Comparison of ENCODE assay signal across 35 cellular contexts in the genomic region with DNA sequence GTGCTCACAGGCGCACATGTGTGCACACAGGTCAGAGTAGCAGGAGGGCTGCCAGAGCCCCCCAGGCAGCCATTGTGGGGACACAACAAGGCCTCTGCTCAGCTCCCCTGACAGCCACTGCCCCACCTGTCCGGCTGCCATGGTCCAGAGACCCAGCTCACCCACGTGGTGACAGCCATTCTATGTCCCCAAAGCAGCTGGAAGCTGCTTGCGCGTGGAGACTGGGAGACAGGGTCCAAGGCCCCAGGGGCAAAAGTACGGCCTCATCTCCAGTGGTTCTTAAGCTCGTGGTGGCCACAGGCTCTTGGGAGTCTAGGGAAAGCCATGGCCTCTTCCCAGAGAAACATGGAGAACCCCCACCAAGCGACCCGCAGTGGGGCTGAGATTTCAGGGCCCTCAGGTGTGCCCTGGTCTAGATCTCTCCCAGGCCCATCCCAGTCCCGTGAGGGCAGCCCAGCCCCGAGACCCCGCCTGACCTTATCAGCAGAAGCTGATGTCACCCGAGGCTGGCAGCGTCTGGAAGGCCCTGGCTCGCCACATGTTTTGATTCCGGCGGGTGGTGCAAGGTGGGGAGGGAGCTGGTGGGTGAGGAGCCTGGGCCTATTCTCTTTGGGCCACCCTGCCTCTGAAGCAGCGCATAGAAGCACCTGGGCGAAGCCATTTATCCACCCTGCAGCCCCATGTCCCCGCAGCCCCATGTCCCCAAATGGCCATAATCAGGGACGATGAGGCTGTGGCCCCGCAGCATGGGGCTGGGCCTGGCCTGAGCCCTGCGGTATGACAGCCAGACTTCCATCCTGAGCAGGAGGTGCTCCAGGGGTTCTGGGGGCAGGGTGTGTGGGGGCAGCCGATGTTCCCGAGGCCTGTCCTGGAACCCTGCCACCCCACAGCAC. TPM values are rescaled to one million over a fixed set of nuclear protein-coding genes. Genes with fewer than 3 reads are reported as not detected.
DNase-seq lines count a peak whose midpoint lies in the region; ATAC-seq, FAIRE-seq and TF ChIP-seq lines count a peak whose summit lies in the region.
"Had no signal": no experiment of that assay in that cellular context is flagged by ENCODE, and none has a peak within 500 bp of the region (broad histone marks: within the 10 kb centered on the region; RNA-seq: fewer than 3 reads in every experiment).

No MANE protein-coding gene starts in this region.

- H3K27me3 Mint-ChIP-seq in glutamatergic neuron (ENCODE audit: unreplicated experiment) = peaks cover 10% of the 10 kb centered on the region
- H3K27me3 Mint-ChIP-seq: activated B cell treated with CpG ODN at 0.5 μM for 24 hours had no signal

- H3K79me2 ChIP-seq in H1 (ENCODE audit: control insufficient read depth in 1 of 2, insufficient read depth in 2 of 2, low read length in 2 of 2) = no peaks in the 10 kb centered on the region

- peaks cover 14% of the 10 kb centered on the region for H3K36me3 Mint-ChIP-seq in glutamatergic neuron (ENCODE audit: unreplicated experiment)

- no peak overlapping the region for H3K4me2 ChIP-seq in H1 (ENCODE audit: insufficient read depth in 1 of 2, low read depth in 2 of 2, low read length in 2 of 2)
- no peak overlapping the region for H3K4me2 ChIP-seq in neuronal stem cell (ENCODE audit: insufficient read depth, low read length, poor library complexity, severe bottlenecking)

- no peak for TF ChIP-seq RAD21 in H1 (IDR thresholded peaks at IDR 0.05 in 1 of 2, conservative IDR thresholded peaks at IDR 0.05 in 1 of 2; ENCODE audit: low read depth in 2 of 2, low read length in 2 of 2)

- H2AFZ ChIP-seq in H1 (ENCODE audit: low read length) (no peak overlapping the region), neuronal stem cell (ENCODE audit: low read length) (no peak overlapping the region)

- H2AK5ac ChIP-seq in H1 (ENCODE audit: low read depth, low read length) (no peak overlapping the region), neuronal stem cell (ENCODE audit: low read depth, low read length) (no peak overlapping the region)

- peak overlapping the region; percentile 13; the same call in 1 of the 2 replicates for H2BK5ac ChIP-seq in H1 (ENCODE audit: low read depth, low read length)
- H2BK5ac ChIP-seq in neuronal stem cell (ENCODE audit: low read length) = no peak overlapping the region

- intact Hi-C loops in ovary (cut with DNase I) = loop anchor here in 3 of 4 donors (2.0 to 10.0 kb wide), 3 partner anchors 25 to 97 kb away; a partner anchor contains a TSS

- H3K18ac ChIP-seq in H1 (ENCODE audit: extremely low read depth, low read length) (no peak overlapping the region), neuronal stem cell (ENCODE audit: low read length) (no peak overlapping the region)

- H3K27ac ChIP-seq in H1 (ENCODE audit: low read depth, low read length) (no peak overlapping the region), neuronal stem cell (replicated peaks; ENCODE audit: low read length) (no peak overlapping the region), ovary (no peak overlapping the region)
- H3K27ac ChIP-seq: dorsolateral prefrontal cortex, epithelial cell of prostate, pancreas, right lobe of liver, RWPE1 had no signal

- H2BK120ac ChIP-seq in H1 (replicated peaks; ENCODE audit: low read depth, low read length) (no peak overlapping the region), neuronal stem cell (ENCODE audit: low read depth, low read length) (no peak overlapping the region)

- H3K4me3 Mint-ChIP-seq in glutamatergic neuron (ENCODE audit: unreplicated experiment) = no peak overlapping the region
- H3K4me3 Mint-ChIP-seq: activated B cell treated with CpG ODN at 0.5 μM for 24 hours; activated T-cell treated with anti-CD3 and anti-CD28 coated beads, Interleukin-2, amount 50 U/mL, for 4 hours; CD4-positive, alpha-beta T cell had no signal

- H3K27me3 ChIP-seq in H1 (replicated peaks in 1 of 4; ENCODE audit: control insufficient read depth in 3 of 4, extremely low read depth in 1 of 4, insufficient read depth in 3 of 4, low read length in 3 of 4) (no peaks in the 10 kb centered on the region), neuronal stem cell (ENCODE audit: control insufficient read depth in 3 of 3, insufficient read depth in 3 of 3, low read depth in 1 of 3, low read length in 3 of 3) (peaks cover 0 to 8% (median 0%) of the 10 kb centered on the region in 3 experiments), ovary (no peaks in the 10 kb centered on the region)
- H3K27me3 ChIP-seq: right lobe of liver had no signal

- CTCF ChIA-PET in H1 (lab: Charles Lee; ENCODE audit: partially characterized antibody) = interaction anchor here (0.6 to 8.0 kb wide), 3 partner anchors 17 to 157 kb away, joined by 3 to 58 read pairs (median 3); no protein-coding TSS in a partner anchor

- H3K56ac ChIP-seq in H1 (replicated peaks; ENCODE audit: insufficient read length, low read depth, low read length) = no peak overlapping the region

- H3K14ac ChIP-seq in H1 (ENCODE audit: insufficient read length) (no peak overlapping the region), neuronal stem cell (ENCODE audit: low read length) (no peak overlapping the region)

- H3K36me3 ChIP-seq in H1 (ENCODE audit: control insufficient read depth in 2 of 4, insufficient read depth in 4 of 4, low read length in 3 of 4) (no peaks in the 10 kb centered on the region; a peak in 1 of 8 replicates), neuronal stem cell (replicated peaks in 1 of 2; ENCODE audit: control insufficient read depth in 2 of 2, insufficient read depth in 2 of 2, low read length in 2 of 2) (no peaks in the 10 kb centered on the region), ovary (no peaks in the 10 kb centered on the region)
- H3K36me3 ChIP-seq: pancreas, right lobe of liver had no signal

- H3K4me1 Mint-ChIP-seq in glutamatergic neuron (ENCODE audit: low read depth, unreplicated experiment) = peaks cover 2% of the 10 kb centered on the region
- H3K4me1 Mint-ChIP-seq: activated B cell treated with CpG ODN at 0.5 μM for 24 hours had no signal

- H3K9me3 Mint-ChIP-seq in glutamatergic neuron (ENCODE audit: unreplicated experiment) = peaks cover 10% of the 10 kb centered on the region
- H3K9me3 Mint-ChIP-seq: activated B cell treated with CpG ODN at 0.5 μM for 24 hours; activated T-cell treated with anti-CD3 and anti-CD28 coated beads, Interleukin-2, amount 50 U/mL, for 4 hours; CD4-positive, alpha-beta T cell had no signal

- H4K91ac ChIP-seq in H1 (replicated peaks; ENCODE audit: insufficient read length, low read length) (peak overlapping the region; percentile 42), neuronal stem cell (ENCODE audit: low read depth, low read length, poor library complexity) (no peak overlapping the region)

- H3K79me1 ChIP-seq in H1 (ENCODE audit: low read depth, low read length) (no peaks in the 10 kb centered on the region), neuronal stem cell (ENCODE audit: low read depth, low read length) (peaks cover 3% of the 10 kb centered on the region)

- no peak overlapping the region for H2BK20ac ChIP-seq in H1 (ENCODE audit: low read length)

- no peak for ATAC-seq in HG02938 (IDR thresholded peaks at IDR 0.05; ENCODE audit: unreplicated experiment)
- ATAC-seq: activated T-cell treated with anti-CD3 and anti-CD28 coated beads, Interleukin-2, amount 50 U/mL, for 4 hours; HCT116; pancreas; right lobe of liver had no signal

- TF ChIP-seq EP300 in H1 (IDR thresholded peaks at IDR 0.05; ENCODE audit: borderline replicate concordance in 1 of 2, low read depth in 2 of 2, low read length in 2 of 2) (no peak), ovary (IDR thresholded peaks at IDR 0.05) (no peak)

- H3K9ac ChIP-seq in H1 (replicated peaks in 1 of 4; ENCODE audit: extremely low read depth in 1 of 4, low read depth in 3 of 4, low read length in 3 of 4) = no peak overlapping the region
- H3K9ac ChIP-seq in neuronal stem cell (ENCODE audit: low read depth, low read length, poor library complexity) = peak overlapping the region; percentile 21

- H2BK12ac ChIP-seq in H1 (ENCODE audit: low read depth, low read length) = no peak overlapping the region
- peak overlapping the region; percentile 22 for H2BK12ac ChIP-seq in neuronal stem cell (ENCODE audit: low read length)

- FAIRE-seq in H1 (lab: Jason Lieb, UNC) = no peak
- FAIRE-seq: GM18507, pancreas had no signal

- H3K4me3 ChIP-seq in H1 (ENCODE audit: extremely low read depth in 1 of 4, insufficient read depth in 2 of 4, low read depth in 3 of 4, low read length in 4 of 4) (no peak overlapping the region), neuronal stem cell (ENCODE audit: low read length in 2 of 2) (no peak overlapping the region), ovary (no peak overlapping the region)
- H3K4me3 ChIP-seq: dorsolateral prefrontal cortex, pancreas, right lobe of liver had no signal

- H3K9me3 ChIP-seq in H1 (ENCODE audit: insufficient read depth in 2 of 2, low read depth in 1 of 2, low read length in 1 of 2) (peaks cover 10 to 14% of the 10 kb centered on the region in 2 experiments), neuronal stem cell (replicated peaks in 1 of 2; ENCODE audit: control insufficient read depth in 2 of 2, insufficient read depth in 1 of 2, low read depth in 1 of 2, low read length in 2 of 2) (peaks cover 0 to 10% of the 10 kb centered on the region in 2 donors), ovary (no peaks in the 10 kb centered on the region)
- H3K9me3 ChIP-seq: pancreas, right lobe of liver had no signal

- TF ChIP-seq CTCF in H1 (IDR thresholded peaks at IDR 0.05; ENCODE audit: control extremely low read depth in 1 of 3, insufficient read depth in 1 of 3, low read depth in 1 of 3, low read length in 3 of 3) (no peak), glutamatergic neuron (IDR thresholded peaks at IDR 0.05; ENCODE audit: partially characterized antibody, unreplicated experiment) (no peak), ovary (IDR thresholded peaks at IDR 0.05) (no peak)

- no peak for TF ChIP-seq POLR2A in H1 (IDR thresholded peaks at IDR 0.05; ENCODE audit: control extremely low read depth in 1 of 2, low read depth in 2 of 2, low read length in 2 of 2)
- no peak for TF ChIP-seq POLR2A in ovary (IDR thresholded peaks at IDR 0.05)

- H4K5ac ChIP-seq in H1 (ENCODE audit: insufficient read length, low read depth, low read length) = no peak overlapping the region

- H3K4ac ChIP-seq in H1 (replicated peaks; ENCODE audit: insufficient read length, low read depth, low read length) (no peak overlapping the region), neuronal stem cell (ENCODE audit: low read length) (no peak overlapping the region)

- POLR2A ChIA-PET in H1 (lab: Charles Lee; ENCODE audit: partially characterized antibody) = no interaction called here

- H3K27ac Mint-ChIP-seq in glutamatergic neuron (ENCODE audit: unreplicated experiment) = no peak overlapping the region
- H3K27ac Mint-ChIP-seq: activated B cell treated with CpG ODN at 0.5 μM for 24 hours; CD4-positive, alpha-beta T cell had no signal

- H2BK15ac ChIP-seq in H1 (ENCODE audit: low read length) (no peak overlapping the region), neuronal stem cell (ENCODE audit: low read length) (no peak overlapping the region)

- no peak overlapping the region for H4K8ac ChIP-seq in H1 (ENCODE audit: extremely low read depth, insufficient read depth, low read length)
- no peak overlapping the region for H4K8ac ChIP-seq in neuronal stem cell (ENCODE audit: low read depth, low read length)

- peak; percentile 2 for DNase-seq in stimulated activated CD4-positive, alpha-beta T cell treated with anti-CD3 and anti-CD28 coated beads, Interleukin-4, amount 100 ng/mL, for 24 hours
- no peak for DNase-seq in stimulated activated CD4-positive, alpha-beta T cell treated with anti-CD3 and anti-CD28 coated beads, Interleukin-2, amount 100 ng/mL, for 48 hours
- DNase-seq in H1 (ENCODE audit: low read depth in 1 of 2, low spot score in 2 of 2) (no peak), neuronal stem cell (ENCODE audit: low spot score) (no peak), glutamatergic neuron (no peak), ovary (no peak)
- DNase-seq: activated B cell treated with CpG ODN at 0.5 μM for 24 hours; activated CD4-positive, alpha-beta T cell treated with anti-CD3 and anti-CD28 coated beads, Interleukin-2, amount 50 U/mL, for 48 hours; activated naive CD4-positive, alpha-beta T cell treated with anti-CD3 and anti-CD28 coated beads, Interleukin-2, amount 50 U/mL, for 16 hours; activated T-cell treated with anti-CD3 and anti-CD28 coated beads, Interleukin-2, amount 50 U/mL, for 4 hours; caudate nucleus; DMS 273 treated with DMSO at 0.1 percent for 48 hours; hippocampal formation; islet precursor cell; KG1; NCI-H1694; NCI-H2171 treated with DMSO at 0.1 percent for 48 hours; NCI-H526; stimulated activated CD4-positive, alpha-beta T cell treated with anti-CD3 and anti-CD28 coated beads, Interleukin-15, amount 100 ng/mL, for 24 hours; T1000 had no signal

- H3K4me1 ChIP-seq in H1 (replicated peaks in 1 of 4; ENCODE audit: control insufficient read depth in 3 of 4, insufficient read depth in 4 of 4, low read length in 3 of 4) (peaks cover 0 to 8% (median 3%) of the 10 kb centered on the region in 4 experiments; a peak in 4 of 7 replicates), neuronal stem cell (ENCODE audit: control insufficient read depth in 2 of 2, insufficient read depth in 1 of 2, low read depth in 1 of 2, low read length in 2 of 2) (no peaks in the 10 kb centered on the region), ovary (ENCODE audit: insufficient read depth) (peaks cover 4% of the 10 kb centered on the region)
- H3K4me1 ChIP-seq: pancreas, right lobe of liver had no signal

- WGBS in H1 (ENCODE audit: extremely low coverage in 1 of 2, insufficient coverage in 1 of 2, insufficient read length in 1 of 2, insufficient replicate concordance in 2 of 2, low coverage in 1 of 2, low lambda C conversion rate in 2 of 2, missing lambda C conversion rate in 1 of 2), 2 experiments = 83% methylated on average over 25 of the region's 25 CpGs; no CpG with 5 or more reads in 1 of the 2 experiments
- no CpG with 5 or more reads among the region's 25 CpGs for WGBS in neuronal stem cell (ENCODE audit: extremely low coverage in 2 of 2, insufficient read length in 2 of 2, insufficient replicate concordance in 1 of 2), 2 donors
- WGBS in ovary, 3 donors = 80 to 84% (median 83%) methylated on average over 23 to 25 of the region's 25 CpGs

- H3K23me2 ChIP-seq in H1 (ENCODE audit: low read depth, low read length) = peaks cover 4% of the 10 kb centered on the region; the same call in 1 of the 2 replicates

- no peaks in the 10 kb centered on the region for H4K20me1 ChIP-seq in H1 (replicated peaks in 1 of 2; ENCODE audit: control insufficient read depth in 1 of 2, insufficient read depth in 2 of 2, low read length in 2 of 2)

- H3K23ac ChIP-seq in H1 (ENCODE audit: insufficient read length) (no peak overlapping the region), neuronal stem cell (ENCODE audit: low read depth, low read length, poor library complexity) (peak overlapping the region; percentile 3)

RNA-seq across cellular contexts. Expression of a gene that starts 31.7 kb away (rescaled TPM):
- 1.3 and 1.6 TPM in 2 replicates for total RNA-seq in H1 (2021; fragmentation: NEBNext Ultra II Directional; extraction: Animal tissue kit (Norgen Biotek cat#: 25700))
- 2.1 and 2.2 TPM in 2 replicates for polyA plus RNA-seq in H1 (2011; rRNA removed)
- polyA plus RNA-seq in H1 (2011; cell fraction: cytosol; rRNA removed) = 2.5 TPM
- 3.9 TPM for polyA plus RNA-seq in H1 (2011; cell fraction: nucleus; rRNA removed)
- 1.2 to 1.5 TPM (median 1.4 TPM) in 4 replicates for polyA plus RNA-seq in H1 (2012, experiment 1 of 2)
- 0.66 TPM for polyA plus RNA-seq in H1 (2012, experiment 2 of 2)
- 0.06 TPM for polyA plus RNA-seq in H1 (2013, experiment 1 of 2)
- polyA plus RNA-seq in H1 (2013, experiment 2 of 2) = 0.07 TPM
- polyA minus RNA-seq in H1 (2011; rRNA and poly(A)+ RNA removed) = 0.71 and 1.6 TPM in 2 replicates
- 0.95 TPM for polyA minus RNA-seq in H1 (2011; cell fraction: cytosol; rRNA and poly(A)+ RNA removed)
- 1.00 TPM for polyA minus RNA-seq in H1 (2011; cell fraction: nucleus; rRNA and poly(A)+ RNA removed)
- polyA plus RNA-seq in neuronal stem cell (2013, experiment 1 of 2) = 0.03 TPM
- polyA plus RNA-seq in neuronal stem cell (2013, experiment 2 of 2) = not detected
- not detected for total RNA-seq in glutamatergic neuron (ENCODE audit: unreplicated experiment)
- not detected for total RNA-seq in ovary
- polyA plus RNA-seq in ovary = not detected
- total RNA-seq: activated B cell treated with CpG ODN at 0.5 μM for 24 hours; activated T-cell treated with anti-CD3 and anti-CD28 coated beads, Interleukin-2, amount 50 U/mL, for 4 hours; aorta; CD4-positive, alpha-beta T cell; dorsolateral prefrontal cortex; fibroblast of villous mesenchyme; G401; HT1080; pancreas; right lobe of liver; subcutaneous adipose tissue; urinary bladder had no signal
- polyA plus RNA-seq: aorta, urinary bladder had no signal

RNA-seq across cellular contexts. Expression of a gene that starts 46.1 kb away (rescaled TPM):
- not detected in 2 replicates for total RNA-seq in H1 (2021; fragmentation: NEBNext Ultra II Directional; extraction: Animal tissue kit (Norgen Biotek cat#: 25700))
- 0.19 TPM in 1 of 2 replicates, not detected in the other for polyA plus RNA-seq in H1 (2011; rRNA removed)
- polyA plus RNA-seq in H1 (2011; cell fraction: cytosol; rRNA removed) = not detected
- polyA plus RNA-seq in H1 (2011; cell fraction: nucleus; rRNA removed) = not detected
- polyA plus RNA-seq in H1 (2012, experiment 1 of 2) = not detected in 4 replicates
- not detected for polyA plus RNA-seq in H1 (2012, experiment 2 of 2)
- polyA plus RNA-seq in H1 (2013, experiment 1 of 2) = not detected
- 0.13 TPM for polyA plus RNA-seq in H1 (2013, experiment 2 of 2)
- not detected in 2 replicates for polyA minus RNA-seq in H1 (2011; rRNA and poly(A)+ RNA removed)
- polyA minus RNA-seq in H1 (2011; cell fraction: cytosol; rRNA and poly(A)+ RNA removed) = not detected
- polyA minus RNA-seq in H1 (2011; cell fraction: nucleus; rRNA and poly(A)+ RNA removed) = not detected
- not detected for polyA plus RNA-seq in neuronal stem cell (2013, experiment 1 of 2)
- not detected for polyA plus RNA-seq in neuronal stem cell (2013, experiment 2 of 2)
- not detected for total RNA-seq in glutamatergic neuron (ENCODE audit: unreplicated experiment)
- total RNA-seq in ovary = 1 to 10 TPM in 4 of 7 donors, under 1 TPM in 1, not detected in 2; 0.71 to 8.8 (median 1.4) TPM
- under 1 TPM; 0.41 to 0.57 TPM for polyA plus RNA-seq in ovary
- total RNA-seq: activated B cell treated with CpG ODN at 0.5 μM for 24 hours; activated T-cell treated with anti-CD3 and anti-CD28 coated beads, Interleukin-2, amount 50 U/mL, for 4 hours; aorta; CD4-positive, alpha-beta T cell; dorsolateral prefrontal cortex; fibroblast of villous mesenchyme; G401; pancreas; right lobe of liver; subcutaneous adipose tissue; urinary bladder had no signal
- polyA plus RNA-seq: aorta, pancreas, urinary bladder had no signal

RNA-seq across cellular contexts. Expression of a gene that starts 55.5 kb away (rescaled TPM):
- 3.1 and 3.7 TPM in 2 replicates for total RNA-seq in H1 (2021; fragmentation: NEBNext Ultra II Directional; extraction: Animal tissue kit (Norgen Biotek cat#: 25700))
- polyA plus RNA-seq in H1 (2011; rRNA removed) = 2.3 and 2.6 TPM in 2 replicates
- 5.3 TPM for polyA plus RNA-seq in H1 (2011; cell fraction: cytosol; rRNA removed)
- polyA plus RNA-seq in H1 (2011; cell fraction: nucleus; rRNA removed) = 47.6 TPM
- 6.5 to 8.6 TPM (median 8.0 TPM) in 4 replicates for polyA plus RNA-seq in H1 (2012, experiment 1 of 2)
- 1.1 TPM for polyA plus RNA-seq in H1 (2012, experiment 2 of 2)
- not detected for polyA plus RNA-seq in H1 (2013, experiment 1 of 2)
- polyA plus RNA-seq in H1 (2013, experiment 2 of 2) = 0.18 TPM
- 0.60 and 0.83 TPM in 2 replicates for polyA minus RNA-seq in H1 (2011; rRNA and poly(A)+ RNA removed)
- polyA minus RNA-seq in H1 (2011; cell fraction: cytosol; rRNA and poly(A)+ RNA removed) = not detected
- polyA minus RNA-seq in H1 (2011; cell fraction: nucleus; rRNA and poly(A)+ RNA removed) = 7.2 TPM
- polyA plus RNA-seq in neuronal stem cell (2013, experiment 1 of 2) = 0.85 TPM
- polyA plus RNA-seq in neuronal stem cell (2013, experiment 2 of 2) = 0.83 TPM
- not detected for total RNA-seq in glutamatergic neuron (ENCODE audit: unreplicated experiment)
- total RNA-seq in ovary = not detected
- polyA plus RNA-seq in ovary = not detected
- total RNA-seq: activated B cell treated with CpG ODN at 0.5 μM for 24 hours; activated T-cell treated with anti-CD3 and anti-CD28 coated beads, Interleukin-2, amount 50 U/mL, for 4 hours; aorta; CD4-positive, alpha-beta T cell; fibroblast of villous mesenchyme; G401; HT1080; pancreas; right lobe of liver; subcutaneous adipose tissue; urinary bladder had no signal
- polyA plus RNA-seq: aorta, pancreas, urinary bladder had no signal
